8 cellular contexts compared by ENCODE assay signal in the genomic region with DNA sequence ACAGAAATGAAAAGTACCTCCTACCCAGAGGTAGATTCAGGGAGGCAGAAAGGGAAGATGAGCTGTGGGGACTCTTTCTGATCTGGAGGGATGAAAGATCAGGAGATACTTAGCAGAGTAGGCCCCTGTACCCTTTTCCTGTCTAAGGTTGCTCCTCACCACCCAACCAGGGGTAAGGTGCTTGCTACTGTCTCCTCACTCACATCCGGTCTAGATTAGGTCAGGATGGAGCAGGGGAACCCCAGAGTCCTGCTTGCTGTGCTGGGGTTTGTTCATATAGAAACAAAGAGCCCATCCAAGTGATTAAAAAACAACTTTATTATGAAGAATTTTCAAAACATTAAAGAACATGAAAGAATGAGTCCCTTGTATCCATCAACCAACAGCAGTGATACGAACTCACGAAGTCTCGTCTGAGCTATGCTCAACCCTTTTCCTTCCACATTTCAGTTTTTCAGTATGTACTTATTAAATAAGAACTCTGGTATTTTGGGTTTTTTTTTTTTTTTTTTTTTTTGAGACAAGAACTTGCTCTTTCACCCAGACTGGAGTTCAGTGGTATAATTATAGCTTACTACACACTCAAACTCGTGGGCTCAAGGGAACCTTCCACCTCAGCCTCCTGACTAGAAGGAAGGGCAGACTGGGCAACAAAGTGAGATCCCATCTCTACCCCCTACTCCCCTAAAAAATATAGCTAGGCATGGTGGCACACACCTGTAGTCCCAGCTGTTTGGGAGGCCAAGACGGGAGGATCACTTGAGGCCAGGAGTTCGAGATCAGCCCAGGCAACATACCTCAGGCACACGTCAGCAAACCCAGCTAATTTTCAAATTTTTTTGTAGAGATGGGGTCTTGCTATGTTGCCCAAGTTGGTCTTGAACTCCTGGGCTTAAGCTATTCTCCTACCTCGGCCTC. TPM values are rescaled to one million over a fixed set of nuclear protein-coding genes. Genes with fewer than 3 reads are reported as not detected.
A peak's percentile ranks its signal among the peaks of the same experiment; 100 is the strongest.
DNase-seq lines count a peak whose midpoint lies in the region; ATAC-seq lines count a peak whose summit lies in the region.

No MANE protein-coding gene starts in this region.

- no peaks in the 10 kb centered on the region for H3K27me3 Mint-ChIP-seq in activated CD4-positive, alpha-beta T cell treated with anti-CD3 and anti-CD28 coated beads, Interleukin-2, amount 10 ng/mL, durations not matched to agents 7 days and 5 days
- H3K27me3 Mint-ChIP-seq in immature natural killer cell (ENCODE audit: low read depth in 3 of 3): peaks cover 8 to 18% (median 13%) of the 10 kb centered on the region in 3 donors

- POLR2A ChIA-PET in activated CD4-positive, alpha-beta T cell treated with anti-CD3 and anti-CD28 coated beads, Interleukin-2, amount 10 ng/mL, durations not matched to agents 7 days and 5 days (lab: Charles Lee): interaction anchor here (0.6 to 1.2 kb wide), 3 partner anchors 30 to 44 kb away, joined by 3 to 6 read pairs (median 4); no protein-coding TSS in a partner anchor

- peak; percentile 73 for DNase-seq in activated CD4-positive, alpha-beta T cell treated with anti-CD3 and anti-CD28 coated beads, Interleukin-2, amount 10 ng/mL, durations not matched to agents 7 days and 5 days
- DNase-seq in immature natural killer cell (peak; percentile 29 to 47 (median 38)), NCI-H1930 (lab: John Stamatoyannopoulos, UW) (no peak), SW480 (ENCODE audit: low spot score) (no peak), SIG-M5 (lab: John Stamatoyannopoulos, UW) (no peak), iPS-NIHi11 (ENCODE audit: low spot score) (no peak)

- ATAC-seq in GM18498 (IDR thresholded peaks at IDR 0.05; ENCODE audit: unreplicated experiment): peak; percentile 31
- ATAC-seq in HG02973 (IDR thresholded peaks at IDR 0.05; ENCODE audit: unreplicated experiment): peak; percentile 32

- CTCF ChIA-PET in activated CD4-positive, alpha-beta T cell treated with anti-CD3 and anti-CD28 coated beads, Interleukin-2, amount 10 ng/mL, durations not matched to agents 7 days and 5 days (lab: Charles Lee): interaction anchor here (0.6 to 0.9 kb wide), 2 partner anchors 41 to 429 kb away, joined by 3 read pairs; no protein-coding TSS in a partner anchor

- H3K36me3 Mint-ChIP-seq in activated CD4-positive, alpha-beta T cell treated with anti-CD3 and anti-CD28 coated beads, Interleukin-2, amount 10 ng/mL, durations not matched to agents 7 days and 5 days (ENCODE audit: low read depth): peaks cover 35% of the 10 kb centered on the region
- no peaks in the 10 kb centered on the region for H3K36me3 Mint-ChIP-seq in immature natural killer cell

- peaks cover 69% of the 10 kb centered on the region for H3K4me1 Mint-ChIP-seq in activated CD4-positive, alpha-beta T cell treated with anti-CD3 and anti-CD28 coated beads, Interleukin-2, amount 10 ng/mL, durations not matched to agents 7 days and 5 days
- H3K4me1 Mint-ChIP-seq in immature natural killer cell: peaks cover 40 to 53% of the 10 kb centered on the region in 2 donors

- no peaks in the 10 kb centered on the region for H3K9me3 Mint-ChIP-seq in activated CD4-positive, alpha-beta T cell treated with anti-CD3 and anti-CD28 coated beads, Interleukin-2, amount 10 ng/mL, durations not matched to agents 7 days and 5 days
- H3K9me3 Mint-ChIP-seq in immature natural killer cell: no peaks in the 10 kb centered on the region

- peak overlapping the region; percentile 98 for H3K4me3 Mint-ChIP-seq in activated CD4-positive, alpha-beta T cell treated with anti-CD3 and anti-CD28 coated beads, Interleukin-2, amount 10 ng/mL, durations not matched to agents 7 days and 5 days
- peak overlapping the region; percentile 17 to 99 (median 39) for H3K4me3 Mint-ChIP-seq in immature natural killer cell

- H3K27ac Mint-ChIP-seq in activated CD4-positive, alpha-beta T cell treated with anti-CD3 and anti-CD28 coated beads, Interleukin-2, amount 10 ng/mL, durations not matched to agents 7 days and 5 days: peak overlapping the region; percentile 96
- H3K27ac Mint-ChIP-seq in immature natural killer cell: peak overlapping the region; percentile 97 to 99 (median 99)

RNA-seq across cellular contexts. Expression of a gene that starts 3.1 kb away (rescaled TPM):
- total RNA-seq in activated CD4-positive, alpha-beta T cell treated with anti-CD3 and anti-CD28 coated beads, Interleukin-2, amount 10 ng/mL, durations not matched to agents 7 days and 5 days: 10 to 100 TPM; 61.2 to 61.5 TPM
- 10 to 100 TPM in 1 of 3 donors, 1 to 10 TPM in 2; 7.1 to 11.7 (median 9.6) TPM for polyA plus RNA-seq in immature natural killer cell

RNA-seq across cellular contexts. Expression of a gene that starts 28.5 kb away (rescaled TPM):
- total RNA-seq in activated CD4-positive, alpha-beta T cell treated with anti-CD3 and anti-CD28 coated beads, Interleukin-2, amount 10 ng/mL, durations not matched to agents 7 days and 5 days: 10 to 100 TPM; 48.3 to 52.6 TPM
- 10 to 100 TPM; 18.6 to 38.1 (median 27.4) TPM for polyA plus RNA-seq in immature natural killer cell

Comparison
In these comparisons a context has a peak if more than half of its experiments do, and no peak if none do; other contexts are left out.
1. DNase-seq: peak in activated CD4-positive, alpha-beta T cell treated with anti-CD3 and anti-CD28 coated beads, Interleukin-2, amount 10 ng/mL, durations not matched to agents 7 days and 5 days (single experiment) and immature natural killer cell (3 of 3); none in NCI-H1930 (0 of 2), SW480 (single experiment), SIG-M5 (single experiment) and iPS-NIHi11 (single experiment).